20 cellular contexts compared by ENCODE assay signal in genomic region chr10:67943917-67944316, GRCh38.
"Had no signal": no experiment of that assay in that cellular context is flagged by ENCODE, and none has a peak within 500 bp of the region (broad histone marks: within the 10 kb centered on the region; RNA-seq: fewer than 3 reads in every experiment).

No MANE protein-coding gene starts in this region.

- H3K27me3 Mint-ChIP-seq: activated CD4-positive, alpha-beta T cell treated with anti-CD3 and anti-CD28 coated beads for 36 hours; activated naive CD8-positive, alpha-beta T cell treated with anti-CD3 and anti-CD28 coated beads, Interleukin-2, amount 10 ng/mL, durations not matched to agents 7 days and 5 days; natural killer cell treated with Interleukin-12 subunit alpha and Interleukin-12 subunit beta and Interleukin-15 and Interleukin-18, amount 100 ng/mL, for 72 hours had no signal

- DNase-seq: activated CD4-positive, alpha-beta T cell treated with anti-CD3 and anti-CD28 coated beads for 36 hours; activated CD4-positive, alpha-beta T cell treated with anti-CD3 and anti-CD28 coated beads, Interleukin-2, amount 50 U/mL, for 48 hours; activated naive CD4-positive, alpha-beta T cell treated with Interleukin-2 at 50 U/mL for 16 hours; activated naive CD8-positive, alpha-beta T cell treated with anti-CD3 and anti-CD28 coated beads, Interleukin-2, amount 10 ng/mL, durations not matched to agents 7 days and 5 days; activated T-cell treated with anti-CD3 and anti-CD28 coated beads for 4 hours; amygdala; foreskin keratinocyte; lower lobe of right lung; occipital lobe; posterior cingulate gyrus; retina; spleen; stimulated activated naive CD4-positive, alpha-beta T cell; thyroid gland had no signal

- H3K27ac Mint-ChIP-seq: activated CD4-positive, alpha-beta T cell treated with anti-CD3 and anti-CD28 coated beads for 36 hours; activated naive CD8-positive, alpha-beta T cell treated with anti-CD3 and anti-CD28 coated beads, Interleukin-2, amount 10 ng/mL, durations not matched to agents 7 days and 5 days; activated T-helper 2 cell treated with anti-CD3 and anti-CD28 coated beads, Interferon-gamma antibody, Interleukin-2, Interleukin-4, amounts not matched to agents 10 μg/mL and 5 μg/mL and 100 μg/mL, durations not matched to agents 14 hours and 24 hours and 36 hours; mesothelial cell of epicardium; natural killer cell treated with Interleukin-12 subunit alpha and Interleukin-12 subunit beta and Interleukin-15 and Interleukin-18, amount 100 ng/mL, for 72 hours; T-helper 2 cell treated with Interferon-gamma antibody and Interleukin-4, amounts not matched to agents 5 μg/mL and 100 μg/mL, for 36 hours had no signal

- H3K9me3 Mint-ChIP-seq: natural killer cell treated with Interleukin-12 subunit alpha and Interleukin-12 subunit beta and Interleukin-15 and Interleukin-18, amount 100 ng/mL, for 72 hours had no signal

- FAIRE-seq: TTC549 had no signal

- H3K27me3 ChIP-seq: foreskin keratinocyte, hepatocyte, spleen, thyroid gland had no signal

- H3K27ac ChIP-seq: foreskin keratinocyte, hepatocyte, lower lobe of right lung, spleen, thyroid gland had no signal

- H3K4me3 ChIP-seq: hepatocyte, lower lobe of right lung, spleen, thyroid gland had no signal

- H3K4me1 ChIP-seq: foreskin keratinocyte, lower lobe of right lung, spleen, thyroid gland had no signal

- H3K4me3 Mint-ChIP-seq: activated CD4-positive, alpha-beta T cell treated with anti-CD3 and anti-CD28 coated beads for 36 hours; activated naive CD8-positive, alpha-beta T cell treated with anti-CD3 and anti-CD28 coated beads, Interleukin-2, amount 10 ng/mL, durations not matched to agents 7 days and 5 days; mesothelial cell of epicardium; natural killer cell treated with Interleukin-12 subunit alpha and Interleukin-12 subunit beta and Interleukin-15 and Interleukin-18, amount 100 ng/mL, for 72 hours; T-helper 2 cell treated with Interferon-gamma antibody and Interleukin-4, amounts not matched to agents 5 μg/mL and 100 μg/mL, for 36 hours had no signal

- H3K4me1 Mint-ChIP-seq: activated CD4-positive, alpha-beta T cell treated with anti-CD3 and anti-CD28 coated beads for 36 hours; mesothelial cell of epicardium had no signal

- ATAC-seq: activated CD4-positive, alpha-beta T cell treated with anti-CD3 and anti-CD28 coated beads for 36 hours; foreskin keratinocyte; lower lobe of right lung; natural killer cell treated with Interleukin-12 subunit alpha and Interleukin-12 subunit beta and Interleukin-15 and Interleukin-18, amount 100 ng/mL, for 72 hours had no signal

- H3K9me3 ChIP-seq: lower lobe of right lung, thyroid gland had no signal
